Comparison of ENCODE assay signal across 11 cellular contexts in genomic region chr22:42202669-42203068, GRCh38.
DNase-seq lines count a peak whose midpoint lies in the region; ATAC-seq and TF ChIP-seq lines count a peak whose summit lies in the region.
"Had no signal": no experiment of that assay in that cellular context is flagged by ENCODE, and none has a peak within 500 bp of the region (broad histone marks: within the 10 kb centered on the region; RNA-seq: fewer than 3 reads in every experiment).

No MANE protein-coding gene starts in this region.

- POLR2A ChIA-PET in activated CD4-positive, alpha-beta memory T cell treated with anti-CD3 and anti-CD28 coated beads for 36 hours (lab: Charles Lee): interaction anchor here (1.2 to 1.8 kb wide), 3 partner anchors 15 to 22 kb away, joined by 3 to 13 read pairs (median 9); no protein-coding TSS in a partner anchor

- no peak overlapping the region for H3K4me3 ChIP-seq in brain microvascular endothelial cell (ENCODE audit: low read depth, low read length)
- H3K4me3 ChIP-seq: dorsolateral prefrontal cortex, PC-9 had no signal

- in situ Hi-C loops in brain microvascular endothelial cell (cut with HindIII; ENCODE audit: low pct_ligation_motif_present, low sequenced_read_pairs): no loop called here

- H3K9me3 Mint-ChIP-seq in activated CD4-positive, alpha-beta memory T cell treated with anti-CD3 and anti-CD28 coated beads for 36 hours: no peaks in the 10 kb centered on the region
- H3K9me3 Mint-ChIP-seq in HFFc6: no peaks in the 10 kb centered on the region

- H3K27ac ChIP-seq in brain microvascular endothelial cell: no peak overlapping the region
- H3K27ac ChIP-seq: dorsolateral prefrontal cortex, PC-9 had no signal

- peaks cover 56% of the 10 kb centered on the region for H3K4me1 Mint-ChIP-seq in activated CD4-positive, alpha-beta memory T cell treated with anti-CD3 and anti-CD28 coated beads for 36 hours (ENCODE audit: low read depth)
- peaks cover 22% of the 10 kb centered on the region for H3K4me1 Mint-ChIP-seq in HFFc6 (ENCODE audit: low read depth)

- no peaks in the 10 kb centered on the region for H3K36me3 ChIP-seq in brain microvascular endothelial cell (replicated peaks)

- H3K27ac Mint-ChIP-seq in activated CD4-positive, alpha-beta memory T cell treated with anti-CD3 and anti-CD28 coated beads for 36 hours: peak overlapping the region; percentile 85
- no peak overlapping the region for H3K27ac Mint-ChIP-seq in HFFc6

- peak overlapping the region; percentile 71 for H3K4me3 Mint-ChIP-seq in activated CD4-positive, alpha-beta memory T cell treated with anti-CD3 and anti-CD28 coated beads for 36 hours
- no peak overlapping the region for H3K4me3 Mint-ChIP-seq in HFFc6

- CTCF ChIA-PET in activated CD4-positive, alpha-beta memory T cell treated with anti-CD3 and anti-CD28 coated beads for 36 hours (lab: Charles Lee): interaction anchor here (1.0 to 3.1 kb wide), 7 partner anchors 10 to 35 kb away, joined by 3 to 13 read pairs (median 3); no protein-coding TSS in a partner anchor

- H3K27me3 Mint-ChIP-seq in activated CD4-positive, alpha-beta memory T cell treated with anti-CD3 and anti-CD28 coated beads for 36 hours: no peaks in the 10 kb centered on the region
- H3K27me3 Mint-ChIP-seq in HFFc6 (ENCODE audit: insufficient read depth): no peaks in the 10 kb centered on the region; the same call in 1 of the 2 replicates

- no peak for ATAC-seq in GM18519 (IDR thresholded peaks at IDR 0.05; ENCODE audit: low FRiP score, unreplicated experiment)
- ATAC-seq: left ventricle myocardium superior had no signal

- no peaks in the 10 kb centered on the region for H3K27me3 ChIP-seq in brain microvascular endothelial cell (replicated peaks)
- H3K27me3 ChIP-seq: dorsolateral prefrontal cortex had no signal

- peaks cover 23% of the 10 kb centered on the region for H3K36me3 Mint-ChIP-seq in activated CD4-positive, alpha-beta memory T cell treated with anti-CD3 and anti-CD28 coated beads for 36 hours
- peaks cover 21% of the 10 kb centered on the region for H3K36me3 Mint-ChIP-seq in HFFc6 (ENCODE audit: low read depth)

- intact Hi-C loops in activated CD4-positive, alpha-beta memory T cell treated with anti-CD3 and anti-CD28 coated beads for 36 hours (cut with micrococcal nuclease): loop anchor here (1.0 kb wide), 4 partner anchors 8 to 22 kb away; no protein-coding TSS in a partner anchor

- DNase-seq in HK-2 (ENCODE audit: unreplicated experiment) (peak; percentile 27), brain microvascular endothelial cell (peak; percentile 43), nucleus accumbens (lab: John Stamatoyannopoulos, UW) (no peak), NCI-H524 treated with DMSO at 0.1 percent for 48 hours (lab: John Stamatoyannopoulos, UW) (no peak), HFFc6 (no peak)
- peak; percentile 80 for DNase-seq in activated CD4-positive, alpha-beta memory T cell treated with anti-CD3 and anti-CD28 coated beads for 36 hours
- peak; percentile 47 for DNase-seq in stimulated activated CD4-positive, alpha-beta T cell treated with anti-CD3 and anti-CD28 coated beads, Interleukin-2, amount 100 ng/mL, for 4 hours (ENCODE audit: low read depth)
- DNase-seq: dorsolateral prefrontal cortex, left ventricle myocardium superior, PC-9 had no signal

- TF ChIP-seq CTCF in brain microvascular endothelial cell (IDR thresholded peaks at IDR 0.05; ENCODE audit: low read depth, low read length, missing control alignments) (no peak), HFFc6 (IDR thresholded peaks at IDR 0.05) (no peak)

Comparison
In these comparisons a context has a peak if more than half of its experiments do, and no peak if none do; other contexts are left out.
1. DNase-seq: peak in HK-2 (single experiment), activated CD4-positive, alpha-beta memory T cell treated with anti-CD3 and anti-CD28 coated beads for 36 hours (single experiment), brain microvascular endothelial cell (single experiment) and stimulated activated CD4-positive, alpha-beta T cell treated with anti-CD3 and anti-CD28 coated beads, Interleukin-2, amount 100 ng/mL, for 4 hours (single experiment); none in nucleus accumbens (0 of 56), NCI-H524 treated with DMSO at 0.1 percent for 48 hours (single experiment) and HFFc6 (single experiment).